ENCODE assay signal across 1 cellular context in genomic region chrX:153637121-153638040, GRCh38.
TF ChIP-seq lines count a peak whose summit lies in the region.

No MANE protein-coding gene starts in this region.

TF ChIP-seq in HepG2, 621 proteins besides CTCF, POLR2A, EP300 and RAD21 (continued from another document and continues in another):
- TF ChIP-seq RXRB (CRISPR knock-in tag; IDR thresholded peaks at IDR 0.05; ENCODE audit: borderline replicate concordance) (peak; percentile 51), JARID2 (CRISPR knock-in tag; IDR thresholded peaks at IDR 0.05; ENCODE audit: insufficient replicate concordance) (no peak), ZNF264 (CRISPR knock-in tag; IDR thresholded peaks at IDR 0.05) (no peak), RCOR2 (CRISPR knock-in tag; IDR thresholded peaks at IDR 0.05) (no peak), ZFP62 (CRISPR knock-in tag; IDR thresholded peaks at IDR 0.05) (no peak), MAFG (CRISPR knock-in tag; IDR thresholded peaks at IDR 0.05) (no peak), ELK4 (CRISPR knock-in tag; IDR thresholded peaks at IDR 0.05; ENCODE audit: borderline replicate concordance) (no peak), ZNF770 (CRISPR knock-in tag; IDR thresholded peaks at IDR 0.05) (no peak), PAF1 (CRISPR knock-in tag; IDR thresholded peaks at IDR 0.05) (no peak), ZNF691 (CRISPR knock-in tag; IDR thresholded peaks at IDR 0.05; ENCODE audit: borderline replicate concordance, low read depth) (no peak), NR2F6 (IDR thresholded peaks at IDR 0.05) (no peak), NR2F6 (CRISPR knock-in tag; IDR thresholded peaks at IDR 0.05) (0 out of 2 replicates have a peak, but pooled peaks have one; percentile 10), ATF5 (CRISPR knock-in tag; IDR thresholded peaks at IDR 0.05; ENCODE audit: low read depth) (no peak), NFYC (CRISPR knock-in tag; IDR thresholded peaks at IDR 0.05) (no peak), MLXIP (CRISPR knock-in tag; IDR thresholded peaks at IDR 0.05; ENCODE audit: borderline replicate concordance) (no peak), ETV6 (CRISPR knock-in tag; conservative IDR thresholded peaks at IDR 0.05) (no peak), SPEN (CRISPR knock-in tag; IDR thresholded peaks at IDR 0.05; ENCODE audit: low read depth) (0 out of 2 replicates have a peak, but pooled peaks have one; percentile 27), PPARG (CRISPR knock-in tag; conservative IDR thresholded peaks at IDR 0.05) (no peak), SMAD1 (CRISPR knock-in tag; IDR thresholded peaks at IDR 0.05; ENCODE audit: borderline replicate concordance, low read depth) (no peak), KLF13 (CRISPR knock-in tag; IDR thresholded peaks at IDR 0.05) (no peak), RFX3 (CRISPR knock-in tag; IDR thresholded peaks at IDR 0.05) (no peak), ZNF263 (CRISPR knock-in tag; IDR thresholded peaks at IDR 0.05) (no peak; the same call in 1 of the 2 replicates), SETDB1 (CRISPR knock-in tag; IDR thresholded peaks at IDR 0.05; ENCODE audit: borderline replicate concordance) (no peak), TCF12 (IDR thresholded peaks at IDR 0.05) (no peak), TCF12 (CRISPR knock-in tag; IDR thresholded peaks at IDR 0.05) (0 out of 2 replicates have a peak, but pooled peaks have one; percentile 38), ELF4 (CRISPR knock-in tag; IDR thresholded peaks at IDR 0.05; ENCODE audit: borderline replicate concordance) (no peak), FOXA3 (CRISPR knock-in tag; IDR thresholded peaks at IDR 0.05) (peak; percentile 49), E2F2 (CRISPR knock-in tag; IDR thresholded peaks at IDR 0.05; ENCODE audit: borderline replicate concordance) (no peak), YY1 (IDR thresholded peaks at IDR 0.05; ENCODE audit: insufficient read depth, insufficient replicate concordance, low read depth, low read length) (no peak), IRF1 (CRISPR knock-in tag; IDR thresholded peaks at IDR 0.05; ENCODE audit: low read depth) (no peak), POGK (CRISPR knock-in tag; conservative IDR thresholded peaks at IDR 0.05) (no peak), ONECUT2 (CRISPR knock-in tag; IDR thresholded peaks at IDR 0.05) (no peak), HOXD1 (CRISPR knock-in tag; IDR thresholded peaks at IDR 0.05) (no peak), GPN1 (CRISPR knock-in tag; IDR thresholded peaks at IDR 0.05; ENCODE audit: borderline replicate concordance) (no peak), STAG1 (CRISPR knock-in tag; IDR thresholded peaks at IDR 0.05) (no peak), ZNF619 (CRISPR knock-in tag; IDR thresholded peaks at IDR 0.05) (no peak), POLR2AphosphoS2 (IDR thresholded peaks at IDR 0.05; ENCODE audit: low read depth, low read length) (no peak), NCOA5 (CRISPR knock-in tag; IDR thresholded peaks at IDR 0.05) (no peak), BCLAF1 (IDR thresholded peaks at IDR 0.05) (no peak), MTA1 (CRISPR knock-in tag; IDR thresholded peaks at IDR 0.05; ENCODE audit: borderline replicate concordance) (peak; percentile 69; the same call in 1 of the 2 replicates), ZNF253 (CRISPR knock-in tag; IDR thresholded peaks at IDR 0.05; ENCODE audit: borderline replicate concordance) (no peak), ARNTL (CRISPR knock-in tag; IDR thresholded peaks at IDR 0.05) (peak; percentile 57; the same call in 1 of the 2 replicates), SALL1 (CRISPR knock-in tag; IDR thresholded peaks at IDR 0.05) (peak; percentile 56; the same call in 1 of the 2 replicates), MED1 (CRISPR knock-in tag; IDR thresholded peaks at IDR 0.05) (peak; percentile 72; the same call in 1 of the 2 replicates), CREB3 (CRISPR knock-in tag; IDR thresholded peaks at IDR 0.05) (no peak), SRF (IDR thresholded peaks at IDR 0.05; ENCODE audit: low read depth, low read length) (no peak), ZNF562 (CRISPR knock-in tag; IDR thresholded peaks at IDR 0.05; ENCODE audit: borderline replicate concordance) (no peak), THAP9 (CRISPR knock-in tag; IDR thresholded peaks at IDR 0.05; ENCODE audit: borderline replicate concordance) (no peak)
